In genomic region chr5:6468104-6468503, GRCh38 we compare ENCODE assay signal across 20 cellular contexts. TPM values are rescaled to one million over a fixed set of nuclear protein-coding genes. Genes with fewer than 3 reads are reported as not detected.
DNase-seq lines count a peak whose midpoint lies in the region; ATAC-seq and TF ChIP-seq lines count a peak whose summit lies in the region.
"Had no signal": no experiment of that assay in that cellular context is flagged by ENCODE, and none has a peak within 500 bp of the region (broad histone marks: within the 10 kb centered on the region; RNA-seq: fewer than 3 reads in every experiment).

No MANE protein-coding gene starts in this region.

- CTCF ChIA-PET in SK-N-SH (lab: Yijun Ruan, JAX), result interaction anchor here (0.7 to 1.4 kb wide), 3 partner anchors 10 to 19 kb away, joined by 3 to 4 read pairs (median 3); partner anchors contain the start of gene UBE2QL1

- TF ChIP-seq EP300 in SK-N-SH (IDR thresholded peaks at IDR 0.05; ENCODE audit: borderline replicate concordance in 1 of 2, low read depth in 1 of 2, low read length in 1 of 2), result no peak

- H3K79me2 ChIP-seq in SK-N-SH (ENCODE audit: insufficient read depth), result no peaks in the 10 kb centered on the region

- ATAC-seq in Right ventricle myocardium superior (ENCODE audit: poor library complexity), result no peak

- H3K27ac ChIP-seq in left ventricle myocardium inferior (replicated peaks) (peak overlapping the region; percentile 71), SK-N-SH (ENCODE audit: low read depth in 2 of 2, low read length in 1 of 2) (peak overlapping the region in 1 of 2 experiments; percentile 43; a peak in 1 of 4 replicates)
- H3K27ac ChIP-seq: Peyer's patch, SK-N-MC had no signal

- H3K4me1 ChIP-seq in left ventricle myocardium inferior (peaks cover 82% of the 10 kb centered on the region), SK-N-SH (ENCODE audit: control insufficient read depth in 1 of 2, insufficient read depth in 2 of 2, low read depth in 1 of 2, low read length in 1 of 2) (peaks cover 0 to 47% of the 10 kb centered on the region in 2 experiments; a peak in 2 of 4 replicates)
- H3K4me1 ChIP-seq: Caco-2, HAP-1, Peyer's patch had no signal

- intact Hi-C loops in left ventricle myocardium inferior (cut with micrococcal nuclease), result no loop called here
- intact Hi-C loops in Right ventricle myocardium superior (cut with DNase I), result no loop called here

- H3K27me3 ChIP-seq in left ventricle myocardium inferior (ENCODE audit: low read depth) (peaks cover 6% of the 10 kb centered on the region), SK-N-SH (ENCODE audit: insufficient read depth) (no peaks in the 10 kb centered on the region)
- H3K27me3 ChIP-seq: Peyer's patch had no signal

- WGBS in SK-N-SH (ENCODE audit: low lambda C conversion rate), result 31% methylated on average over 11 of the region's 11 CpGs

- no peak overlapping the region for H2AFZ ChIP-seq in SK-N-SH (ENCODE audit: low read depth)

- no peaks in the 10 kb centered on the region for H3F3A ChIP-seq in SK-N-SH (replicated peaks; ENCODE audit: insufficient read depth)

- no peaks in the 10 kb centered on the region for H3K9me2 ChIP-seq in SK-N-SH

- no peak for TF ChIP-seq RAD21 in SK-N-SH (IDR thresholded peaks at IDR 0.05; ENCODE audit: low read length)

- H3K9me3 ChIP-seq in left ventricle myocardium inferior (replicated peaks) (peaks cover 5% of the 10 kb centered on the region), SK-N-SH (no peaks in the 10 kb centered on the region)
- H3K9me3 ChIP-seq: Caco-2, HAP-1 had no signal

- POLR2A ChIA-PET in SK-N-SH (lab: Yijun Ruan, JAX), result interaction anchor here (0.6 kb wide), 2 partner anchors 18 to 98 kb away, joined by 3 read pairs; no protein-coding TSS in a partner anchor

- H4K20me1 ChIP-seq in SK-N-SH (ENCODE audit: insufficient read depth), result no peaks in the 10 kb centered on the region

- H3K4me2 ChIP-seq in SK-N-SH, result no peak overlapping the region

- no peak overlapping the region for H3K9ac ChIP-seq in SK-N-SH

- TF ChIP-seq CTCF in left ventricle myocardium inferior (IDR thresholded peaks at IDR 0.05; ENCODE audit: borderline replicate concordance) (no peak), SK-N-SH (IDR thresholded peaks at IDR 0.05) (no peak)

- DNase-seq in left ventricle myocardium inferior (no peak), Right ventricle myocardium superior (no peak), SK-N-SH (peak; percentile 87), iPS-NIHi7 (ENCODE audit: extremely low spot score) (peak; percentile 34), NCI-H1105 (lab: John Stamatoyannopoulos, UW) (no peak), pons (ENCODE audit: low spot score) (no peak), T-helper 9 cell (no peak)
- DNase-seq in activated CD4-positive, CD25-positive, alpha-beta regulatory T cell treated with anti-CD3 and anti-CD28 coated beads, Interleukin-2, amount 50 U/mL, for 72 hours, result no peak
- DNase-seq: 8988T; Caco-2; CD4-positive, alpha-beta T cell; Kasumi-1; MM.1S; NCI-H1092; NCI-H146; NCI-H2029 treated with DMSO at 0.1 percent for 48 hours; Peyer's patch had no signal

- H3K4me3 ChIP-seq in left ventricle myocardium inferior (no peak overlapping the region), SK-N-SH (ENCODE audit: low read depth in 2 of 2, low read length in 1 of 2) (no peak overlapping the region)
- H3K4me3 ChIP-seq: HAP-1, Peyer's patch, SK-N-MC had no signal

- H3K36me3 ChIP-seq in left ventricle myocardium inferior (no peaks in the 10 kb centered on the region), SK-N-SH (replicated peaks in 1 of 2; ENCODE audit: control insufficient read depth in 1 of 2, insufficient read depth in 2 of 2, low read length in 1 of 2) (peaks cover 0 to 6% of the 10 kb centered on the region in 2 experiments)
- H3K36me3 ChIP-seq: HAP-1, Peyer's patch had no signal

TF ChIP-seq in SK-N-SH, 30 proteins besides CTCF, POLR2A, EP300 and RAD21:
- TF ChIP-seq FOSL2 (IDR thresholded peaks at IDR 0.05; ENCODE audit: borderline replicate concordance, low read depth), result no peak
- no peak for TF ChIP-seq TCF12 (IDR thresholded peaks at IDR 0.05)
- no peak for TF ChIP-seq PBX3 (IDR thresholded peaks at IDR 0.05)
- TF ChIP-seq NRF1 (IDR thresholded peaks at IDR 0.05; ENCODE audit: low read depth, low read length), result no peak
- TF ChIP-seq EZH2phosphoT487 (IDR thresholded peaks at IDR 0.05; ENCODE audit: borderline replicate concordance, low read depth), result no peak
- peak; percentile 40; the same call in 1 of the 2 replicates for TF ChIP-seq MXI1 (IDR thresholded peaks at IDR 0.05; ENCODE audit: low read depth, low read length)
- TF ChIP-seq REST (IDR thresholded peaks at IDR 0.05; ENCODE audit: low read depth, low read length), result no peak
- 0 out of 2 replicates have a peak, but pooled peaks have one; percentile 9 for TF ChIP-seq RCOR1 (IDR thresholded peaks at IDR 0.05; ENCODE audit: low read length)
- TF ChIP-seq GATA2 (CRISPR knock-in tag; IDR thresholded peaks at IDR 0.05), result no peak
- no peak for TF ChIP-seq RXRA (IDR thresholded peaks at IDR 0.05; ENCODE audit: borderline replicate concordance, low read depth)
- TF ChIP-seq USF1 (IDR thresholded peaks at IDR 0.05; ENCODE audit: borderline replicate concordance, low read depth), result no peak
- no peak for TF ChIP-seq ELF1 (IDR thresholded peaks at IDR 0.05)
- peak; percentile 25 for TF ChIP-seq CHD2 (IDR thresholded peaks at IDR 0.05; ENCODE audit: low read length, partially characterized antibody)
- no peak for TF ChIP-seq SMC3 (IDR thresholded peaks at IDR 0.05; ENCODE audit: low read depth, low read length)
- TF ChIP-seq FOXJ3 (CRISPR knock-in tag; IDR thresholded peaks at IDR 0.05), result no peak
- TF ChIP-seq TAF1 (IDR thresholded peaks at IDR 0.05; ENCODE audit: borderline replicate concordance, low read depth, low read length), result no peak

RNA-seq across cellular contexts. Expression of gene UBE2QL1, which starts 19.4 kb away (rescaled TPM):
- total RNA-seq in left ventricle myocardium inferior (25.5 TPM), Right ventricle myocardium superior (22.8 TPM)
- 0.28 and 0.84 TPM in 2 replicates for polyA plus RNA-seq in SK-N-SH (2012; rRNA removed)
- polyA plus RNA-seq in SK-N-SH (2012; cell fraction: cytosol; rRNA removed), result 0.94 and 1.8 TPM in 2 replicates
- polyA plus RNA-seq in SK-N-SH (2012; cell fraction: nucleus; rRNA removed), result 0.36 and 0.55 TPM in 2 replicates
- total RNA-seq: Caco-2 had no signal
- polyA plus RNA-seq: BJ had no signal

Comparison
In these comparisons a context has a peak if more than half of its experiments do, and no peak if none do; other contexts are left out.
1. DNase-seq: peak in SK-N-SH (single experiment) and iPS-NIHi7 (single experiment); none in left ventricle myocardium inferior (single experiment), Right ventricle myocardium superior (single experiment), NCI-H1105 (single experiment), pons (single experiment), activated CD4-positive, CD25-positive, alpha-beta regulatory T cell treated with anti-CD3 and anti-CD28 coated beads, Interleukin-2, amount 50 U/mL, for 72 hours (single experiment) and T-helper 9 cell (single experiment).